8 cellular contexts compared by ENCODE assay signal in the genomic region with DNA sequence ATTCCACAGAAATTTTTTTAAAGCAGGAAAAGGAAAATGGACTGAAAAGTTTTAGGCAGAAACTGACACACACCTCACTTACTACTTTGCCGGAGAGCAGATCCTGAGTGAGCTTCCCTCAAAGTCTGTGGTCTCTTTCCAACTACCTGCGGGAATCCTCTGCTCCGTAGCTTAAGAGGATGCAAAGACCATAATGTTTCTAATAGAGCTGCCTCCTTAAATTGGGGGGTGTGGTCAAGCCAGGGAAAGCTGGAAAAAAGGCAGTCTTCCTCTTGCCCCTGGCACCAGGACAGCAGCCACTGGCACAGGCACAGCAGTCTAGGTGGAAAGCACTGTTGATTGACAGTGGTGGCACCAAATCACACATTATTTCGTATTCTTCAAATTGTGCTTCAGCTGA. TPM values are rescaled to one million over a fixed set of nuclear protein-coding genes. Genes with fewer than 3 reads are reported as not detected.
DNase-seq lines count a peak whose midpoint lies in the region; ATAC-seq and TF ChIP-seq lines count a peak whose summit lies in the region.

A gene with protein sequence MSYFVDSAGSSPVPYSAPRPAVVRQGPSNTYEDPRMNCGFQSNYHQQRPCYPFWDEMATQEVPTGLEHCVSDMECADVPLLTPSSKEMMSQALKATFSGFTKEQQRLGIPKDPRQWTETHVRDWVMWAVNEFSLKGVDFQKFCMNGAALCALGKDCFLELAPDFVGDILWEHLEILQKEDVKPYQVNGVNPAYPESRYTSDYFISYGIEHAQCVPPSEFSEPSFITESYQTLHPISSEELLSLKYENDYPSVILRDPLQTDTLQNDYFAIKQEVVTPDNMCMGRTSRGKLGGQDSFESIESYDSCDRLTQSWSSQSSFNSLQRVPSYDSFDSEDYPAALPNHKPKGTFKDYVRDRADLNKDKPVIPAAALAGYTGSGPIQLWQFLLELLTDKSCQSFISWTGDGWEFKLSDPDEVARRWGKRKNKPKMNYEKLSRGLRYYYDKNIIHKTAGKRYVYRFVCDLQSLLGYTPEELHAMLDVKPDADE (minus strand): TSS at position 144 of the 400 bp plus-strand sequence. CDS start 14,428 bp downstream, outside the sequence.

- peak within 1 kb of the TSS; percentile 67 for H3K4me2 ChIP-seq in hepatocyte

- H3K27me3 ChIP-seq in HUES64 (ENCODE audit: insufficient read depth, low read length) (peaks cover 34% of the 10 kb centered on the region; the same call in 1 of the 2 replicates), hepatocyte (peaks cover 55% of the 10 kb centered on the region), gastrocnemius medialis (peaks cover 0 to 16% (median 5%) of the 10 kb centered on the region in 3 donors)

- no peak within 1 kb of the TSS for H3K27ac Mint-ChIP-seq in activated CD4-positive, alpha-beta memory T cell treated with anti-CD3 and anti-CD28 coated beads, Interleukin-2, amount 10 ng/mL, durations not matched to agents 7 days and 5 days

- H3K4me3 ChIP-seq in HUES64 (ENCODE audit: low read length) = peak within 1 kb of the TSS; percentile 64
- no peak within 1 kb of the TSS for H3K4me3 ChIP-seq in hepatocyte
- peak within 1 kb of the TSS; percentile 17 to 39 (median 30) for H3K4me3 ChIP-seq in gastrocnemius medialis

- TF ChIP-seq POLR2A in gastrocnemius medialis (IDR thresholded peaks at IDR 0.05) = no peak

- H3K27ac ChIP-seq in HUES64 (ENCODE audit: low read depth, low read length) = no peak within 1 kb of the TSS
- H3K27ac ChIP-seq in hepatocyte = no peak within 1 kb of the TSS
- peak within 1 kb of the TSS in 3 of 4 donors; percentile 29 to 59 (median 42) for H3K27ac ChIP-seq in gastrocnemius medialis

- H3K4me3 Mint-ChIP-seq in activated CD4-positive, alpha-beta memory T cell treated with anti-CD3 and anti-CD28 coated beads, Interleukin-2, amount 10 ng/mL, durations not matched to agents 7 days and 5 days = no peak within 1 kb of the TSS

- in situ Hi-C loops in gastrocnemius medialis (cut with MboI; ENCODE audit: low sequenced_read_pairs in 4 of 4) = no loop called here

- H2AFZ ChIP-seq in hepatocyte = no peak within 1 kb of the TSS

- H3K79me2 ChIP-seq in hepatocyte = no peaks in the 10 kb centered on the region

- H3K9ac ChIP-seq in HUES64 (ENCODE audit: low read depth, low read length) = peak within 1 kb of the TSS; percentile 42

- no peaks in the 10 kb centered on the region for H3K36me3 ChIP-seq in HUES64 (ENCODE audit: insufficient read depth, low read length)
- no peaks in the 10 kb centered on the region for H3K36me3 ChIP-seq in hepatocyte (replicated peaks; ENCODE audit: insufficient read depth, low read depth)
- H3K36me3 ChIP-seq in gastrocnemius medialis = no peaks in the 10 kb centered on the region

- DNase-seq in activated CD4-positive, alpha-beta memory T cell treated with anti-CD3 and anti-CD28 coated beads, Interleukin-2, amount 10 ng/mL, durations not matched to agents 7 days and 5 days = no peak
- DNase-seq in hepatocyte (ENCODE audit: low spot score) (no peak), gastrocnemius medialis (no peak), SKM-1 treated with dmso at 0.1 percent for 144 hours (lab: John Stamatoyannopoulos, UW; ENCODE audit: unreplicated experiment) (no peak), posterior cingulate gyrus (no peak), NCI-H1694 treated with DMSO at 0.1 percent for 48 hours (lab: John Stamatoyannopoulos, UW) (no peak)
- no peak for DNase-seq in stimulated activated CD4-positive, alpha-beta T cell treated with anti-CD3 and anti-CD28 coated beads, Interleukin-12 subunit alpha, Interleukin-12 subunit beta, amount 100 ng/mL, for 4 hours

- POLR2A ChIA-PET in activated CD4-positive, alpha-beta memory T cell treated with anti-CD3 and anti-CD28 coated beads, Interleukin-2, amount 10 ng/mL, durations not matched to agents 7 days and 5 days (lab: Charles Lee) = no interaction called here

- intact Hi-C loops in gastrocnemius medialis (cut with DNase I; ENCODE audit: low total_unique reads) = no loop called here
- intact Hi-C loops in posterior cingulate gyrus (cut with DNase I) = no loop called here

- H3K36me3 Mint-ChIP-seq in activated CD4-positive, alpha-beta memory T cell treated with anti-CD3 and anti-CD28 coated beads, Interleukin-2, amount 10 ng/mL, durations not matched to agents 7 days and 5 days (ENCODE audit: low read depth) = no peaks in the 10 kb centered on the region

- CTCF ChIA-PET in activated CD4-positive, alpha-beta memory T cell treated with anti-CD3 and anti-CD28 coated beads, Interleukin-2, amount 10 ng/mL, durations not matched to agents 7 days and 5 days (lab: Charles Lee) = no interaction called here

- peaks cover 16% of the 10 kb centered on the region for H3K27me3 Mint-ChIP-seq in activated CD4-positive, alpha-beta memory T cell treated with anti-CD3 and anti-CD28 coated beads, Interleukin-2, amount 10 ng/mL, durations not matched to agents 7 days and 5 days

- no peaks in the 10 kb centered on the region for H3K9me3 Mint-ChIP-seq in activated CD4-positive, alpha-beta memory T cell treated with anti-CD3 and anti-CD28 coated beads, Interleukin-2, amount 10 ng/mL, durations not matched to agents 7 days and 5 days

- no peak for ATAC-seq in gastrocnemius medialis

- H4K20me1 ChIP-seq in hepatocyte (ENCODE audit: insufficient read depth, poor library complexity, severe bottlenecking) = no peaks in the 10 kb centered on the region

- peaks cover 3% of the 10 kb centered on the region for H3K4me1 Mint-ChIP-seq in activated CD4-positive, alpha-beta memory T cell treated with anti-CD3 and anti-CD28 coated beads, Interleukin-2, amount 10 ng/mL, durations not matched to agents 7 days and 5 days

- H3K4me1 ChIP-seq in HUES64 (ENCODE audit: insufficient read depth, low read length) = peaks cover 49% of the 10 kb centered on the region
- peaks cover 3% of the 10 kb centered on the region for H3K4me1 ChIP-seq in hepatocyte (ENCODE audit: insufficient read depth)
- peaks cover 0 to 11% of the 10 kb centered on the region in 2 donors for H3K4me1 ChIP-seq in gastrocnemius medialis

- H3K9me2 ChIP-seq in hepatocyte (replicated peaks; ENCODE audit: insufficient read depth) = no peaks in the 10 kb centered on the region

- WGBS in HUES64 = 18% methylated on average over 4 of the region's 4 CpGs
- WGBS in hepatocyte (ENCODE audit: low lambda C conversion rate, missing lambda C conversion rate) = 16% methylated on average over 4 of the region's 4 CpGs

- H3K9me3 ChIP-seq in HUES64 (ENCODE audit: insufficient read depth, low read depth, low read length) (no peaks in the 10 kb centered on the region), hepatocyte (ENCODE audit: low read depth) (no peaks in the 10 kb centered on the region), gastrocnemius medialis (no peaks in the 10 kb centered on the region)

- TF ChIP-seq CTCF in hepatocyte (IDR thresholded peaks at IDR 0.05; ENCODE audit: poor library complexity) = no peak
- no peak for TF ChIP-seq CTCF in gastrocnemius medialis (IDR thresholded peaks at IDR 0.05 in 4 of 5, conservative IDR thresholded peaks at IDR 0.05 in 1 of 5)

RNA-seq across cellular contexts. Expression of the gene that starts here (rescaled TPM):
- 19.5 TPM for polyA plus RNA-seq in HUES64 (2013, experiment 1 of 2)
- 17.2 TPM for polyA plus RNA-seq in HUES64 (2013, experiment 2 of 2)
- total RNA-seq in activated CD4-positive, alpha-beta memory T cell treated with anti-CD3 and anti-CD28 coated beads, Interleukin-2, amount 10 ng/mL, durations not matched to agents 7 days and 5 days = 100 to 1,000 TPM; 572 to 584 TPM
- total RNA-seq in hepatocyte (19.7 and 21.8 TPM in 2 replicates), gastrocnemius medialis (10 to 100 TPM; 16.8 to 24.9 (median 21.8) TPM)
- polyA plus RNA-seq in hepatocyte = 6.6 and 6.7 TPM in 2 replicates

Comparison
In these comparisons a context has a peak if more than half of its experiments do, and no peak if none do; other contexts are left out.
1. RNA of the gene that starts here (total RNA-seq): 572 to 584 TPM in activated CD4-positive, alpha-beta memory T cell treated with anti-CD3 and anti-CD28 coated beads, Interleukin-2, amount 10 ng/mL, durations not matched to agents 7 days and 5 days; 16.8 to 24.9 TPM in gastrocnemius medialis and 19.7 to 21.8 TPM in hepatocyte; every median in the first group is over 10 times any median in the second.
2. H3K27ac ChIP-seq: peak in gastrocnemius medialis (3 of 4); none in HUES64 (single experiment) and hepatocyte (single experiment).